In the genomic region with DNA sequence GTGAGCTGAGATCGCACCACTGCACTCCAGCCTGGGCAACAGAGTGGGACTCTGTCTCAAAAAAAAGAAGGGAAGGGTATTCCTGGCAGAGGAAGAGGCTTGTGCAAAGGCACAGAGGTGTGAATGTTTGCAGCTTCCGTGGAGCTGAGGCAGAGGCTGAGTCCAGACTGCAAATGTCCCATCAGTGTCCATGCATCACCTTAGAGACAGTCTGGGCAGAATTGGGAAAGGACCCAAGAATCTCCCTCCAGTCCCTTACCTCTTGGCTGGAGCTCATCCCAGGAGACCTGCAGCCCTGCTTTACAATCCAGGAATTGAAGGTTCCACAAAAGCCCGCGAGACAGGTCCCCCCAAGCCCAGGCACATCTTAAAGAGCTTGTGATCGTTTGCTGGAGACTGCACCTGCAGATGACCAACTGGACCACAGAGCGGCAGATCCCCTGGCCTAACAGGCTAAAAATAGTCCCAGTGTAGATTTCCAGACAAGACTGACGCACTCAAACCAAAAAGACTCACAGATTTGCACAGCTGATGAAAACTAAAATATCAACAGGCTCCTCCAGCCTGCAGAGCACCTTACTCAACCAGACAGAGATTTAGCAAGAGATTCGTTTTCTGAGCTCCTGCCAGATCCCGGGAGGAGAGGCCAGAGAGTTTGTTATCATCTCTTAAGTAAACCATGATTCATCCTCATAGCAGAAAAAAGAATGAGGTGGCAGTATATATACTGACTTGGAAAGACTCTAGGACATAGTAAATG, we compare ENCODE assay signal across 9 cellular contexts. TPM values are rescaled to one million over a fixed set of nuclear protein-coding genes. Genes with fewer than 3 reads are reported as not detected.
DNase-seq lines count a peak whose midpoint lies in the region; FAIRE-seq and TF ChIP-seq lines count a peak whose summit lies in the region.
"Had no signal": no experiment of that assay in that cellular context is flagged by ENCODE, and none has a peak within 500 bp of the region (broad histone marks: within the 10 kb centered on the region; RNA-seq: fewer than 3 reads in every experiment).

No MANE protein-coding gene starts in this region.

- no peak overlapping the region for H3K9ac ChIP-seq in kidney (ENCODE audit: low read length in 2 of 2)

- no peaks in the 10 kb centered on the region for H3K36me3 ChIP-seq in kidney (ENCODE audit: control insufficient read depth in 1 of 2, insufficient read depth in 2 of 2, low read length in 2 of 2)

- no peak overlapping the region for H3K27ac ChIP-seq in kidney (ENCODE audit: low read depth in 2 of 2, low read length in 2 of 2)

- TF ChIP-seq CTCF in kidney (IDR thresholded peaks at IDR 0.05; ENCODE audit: borderline replicate concordance, extremely low read depth, insufficient read depth): no peak

- peak; percentile 95 for DNase-seq in EL
- peak; percentile 93 for DNase-seq in RPMI7951 (ENCODE audit: low read depth)
- DNase-seq in fibroblast of the conjunctiva (ENCODE audit: low read depth): peak; percentile 94
- DNase-seq in skeletal muscle cell (ENCODE audit: low read depth): peak; percentile 96
- DNase-seq in activated CD8-positive, alpha-beta memory T cell treated with anti-CD3 and anti-CD28 coated beads for 24 hours: no peak
- no peak for DNase-seq in DMS79 treated with DMSO at 0.1 percent for 48 hours (lab: John Stamatoyannopoulos, UW)
- no peak for DNase-seq in activated CD4-positive, alpha-beta T cell treated with anti-CD3 and anti-CD28 coated beads, Interleukin-2, amount 50 U/mL, for 48 hours
- no peak for DNase-seq in kidney

- FAIRE-seq in kidney (lab: Jason Lieb, UNC): no peak
- FAIRE-seq: colon had no signal

- H3K4me1 ChIP-seq in kidney (ENCODE audit: control insufficient read depth in 1 of 2, insufficient read depth in 1 of 2, low read depth in 1 of 2, low read length in 2 of 2): no peaks in the 10 kb centered on the region

- no peaks in the 10 kb centered on the region for H3K9me3 ChIP-seq in kidney (ENCODE audit: control insufficient read depth in 1 of 2, low read length in 2 of 2)

- intact Hi-C loops in kidney (cut with DNase I): no loop called here

- H3K4me3 ChIP-seq in skeletal muscle cell (ENCODE audit: low read depth, low read length): no peak overlapping the region
- H3K4me3 ChIP-seq in kidney (ENCODE audit: low read length in 2 of 2): no peak overlapping the region

RNA-seq across cellular contexts. Expression of gene NANOS1, which starts 22.9 kb away (rescaled TPM):
- total RNA-seq in RPMI7951 (2014; rRNA removed; shearing (Covaris generic)): 1.1 and 1.6 TPM in 2 replicates
- 1.1 TPM for total RNA-seq in kidney
- polyA plus RNA-seq in kidney (ENCODE audit: insufficient read depth, low read depth, low replicate concordance): 4.5 TPM

Comparison
In these comparisons a context has a peak if more than half of its experiments do, and no peak if none do; other contexts are left out.
1. DNase-seq: peak in EL (single experiment), RPMI7951 (single experiment), fibroblast of the conjunctiva (single experiment) and skeletal muscle cell (single experiment); none in activated CD8-positive, alpha-beta memory T cell treated with anti-CD3 and anti-CD28 coated beads for 24 hours (single experiment), DMS79 treated with DMSO at 0.1 percent for 48 hours (single experiment), activated CD4-positive, alpha-beta T cell treated with anti-CD3 and anti-CD28 coated beads, Interleukin-2, amount 50 U/mL, for 48 hours (0 of 2) and kidney (single experiment).